In genomic region chr12:131093971-131094830, GRCh38 we compare ENCODE assay signal across 22 cellular contexts.
A peak's percentile ranks its signal among the peaks of the same experiment; 100 is the strongest.
DNase-seq lines count a peak whose midpoint lies in the region; ATAC-seq and TF ChIP-seq lines count a peak whose summit lies in the region.
"Had no signal": no experiment of that assay in that cellular context is flagged by ENCODE, and none has a peak within 500 bp of the region (broad histone marks: within the 10 kb centered on the region; RNA-seq: fewer than 3 reads in every experiment).

No MANE protein-coding gene starts in this region.

- intact Hi-C loops in colonic mucosa (cut with DNase I), result no loop called here

- no peak overlapping the region for H3K4me3 ChIP-seq in colonic mucosa
- H3K4me3 ChIP-seq: psoas muscle had no signal

- H3K4me1 Mint-ChIP-seq in activated naive CD8-positive, alpha-beta T cell treated with anti-CD3 and anti-CD28 coated beads, Interleukin-2, amount 10 ng/mL, durations not matched to agents 7 days and 5 days, result peaks cover 9% of the 10 kb centered on the region
- H3K4me1 Mint-ChIP-seq in activated naive CD8-positive, alpha-beta T cell treated with anti-CD3 and anti-CD28 coated beads, Interleukin-2, amount 50 U/mL, for 24 hours, result peaks cover 34% of the 10 kb centered on the region
- peaks cover 4% of the 10 kb centered on the region for H3K4me1 Mint-ChIP-seq in chondrocyte (ENCODE audit: low read depth)

- no peak overlapping the region for H3K4me3 Mint-ChIP-seq in activated naive CD8-positive, alpha-beta T cell treated with anti-CD3 and anti-CD28 coated beads, Interleukin-2, amount 10 ng/mL, durations not matched to agents 7 days and 5 days
- H3K4me3 Mint-ChIP-seq in activated naive CD8-positive, alpha-beta T cell treated with anti-CD3 and anti-CD28 coated beads, Interleukin-2, amount 50 U/mL, for 24 hours, result no peak overlapping the region
- H3K4me3 Mint-ChIP-seq in chondrocyte (ENCODE audit: unreplicated experiment), result no peak overlapping the region
- H3K4me3 Mint-ChIP-seq: activated naive CD8-positive, alpha-beta T cell; brain; CD4-positive, alpha-beta memory T cell; nephron had no signal

- H3K27ac Mint-ChIP-seq in activated naive CD8-positive, alpha-beta T cell treated with anti-CD3 and anti-CD28 coated beads, Interleukin-2, amount 10 ng/mL, durations not matched to agents 7 days and 5 days, result no peak overlapping the region
- H3K27ac Mint-ChIP-seq in activated naive CD8-positive, alpha-beta T cell treated with anti-CD3 and anti-CD28 coated beads, Interleukin-2, amount 50 U/mL, for 24 hours, result no peak overlapping the region
- no peak overlapping the region for H3K27ac Mint-ChIP-seq in chondrocyte (ENCODE audit: unreplicated experiment)
- H3K27ac Mint-ChIP-seq: activated naive CD8-positive, alpha-beta T cell; CD4-positive, alpha-beta memory T cell; nephron had no signal

- H3K27ac ChIP-seq in colonic mucosa, result no peak overlapping the region
- H3K27ac ChIP-seq: psoas muscle had no signal

- no peak overlapping the region for H3K9ac ChIP-seq in colonic mucosa (ENCODE audit: low read depth in 2 of 2, low read length in 2 of 2)

- TF ChIP-seq CTCF in chondrocyte (IDR thresholded peaks at IDR 0.05), result no peak
- no peak for TF ChIP-seq CTCF in colonic mucosa (IDR thresholded peaks at IDR 0.05)

- no peaks in the 10 kb centered on the region for H3K36me3 ChIP-seq in colonic mucosa

- peaks cover 4% of the 10 kb centered on the region for H3K27me3 Mint-ChIP-seq in activated naive CD8-positive, alpha-beta T cell treated with anti-CD3 and anti-CD28 coated beads, Interleukin-2, amount 10 ng/mL, durations not matched to agents 7 days and 5 days
- H3K27me3 Mint-ChIP-seq in activated naive CD8-positive, alpha-beta T cell treated with anti-CD3 and anti-CD28 coated beads, Interleukin-2, amount 50 U/mL, for 24 hours, result no peaks in the 10 kb centered on the region
- H3K27me3 Mint-ChIP-seq in chondrocyte (ENCODE audit: low read depth), result peaks cover 8% of the 10 kb centered on the region
- H3K27me3 Mint-ChIP-seq: activated naive CD8-positive, alpha-beta T cell; brain had no signal

- POLR2A ChIA-PET in activated naive CD8-positive, alpha-beta T cell treated with anti-CD3 and anti-CD28 coated beads, Interleukin-2, amount 10 ng/mL, durations not matched to agents 7 days and 5 days (lab: Charles Lee), result no interaction called here

- H3K27me3 ChIP-seq in colonic mucosa, result no peaks in the 10 kb centered on the region

- no peaks in the 10 kb centered on the region for H3K36me3 Mint-ChIP-seq in activated naive CD8-positive, alpha-beta T cell treated with anti-CD3 and anti-CD28 coated beads, Interleukin-2, amount 10 ng/mL, durations not matched to agents 7 days and 5 days
- no peaks in the 10 kb centered on the region for H3K36me3 Mint-ChIP-seq in activated naive CD8-positive, alpha-beta T cell treated with anti-CD3 and anti-CD28 coated beads, Interleukin-2, amount 50 U/mL, for 24 hours (ENCODE audit: low read depth)
- H3K36me3 Mint-ChIP-seq in chondrocyte (ENCODE audit: low read depth), result no peaks in the 10 kb centered on the region
- H3K36me3 Mint-ChIP-seq: activated naive CD8-positive, alpha-beta T cell; brain; CD4-positive, alpha-beta memory T cell had no signal

- no peak for ATAC-seq in activated naive CD8-positive, alpha-beta T cell treated with anti-CD3 and anti-CD28 coated beads, Interleukin-2, amount 10 ng/mL, durations not matched to agents 7 days and 5 days (ENCODE audit: low read depth)
- ATAC-seq in activated naive CD8-positive, alpha-beta T cell treated with anti-CD3 and anti-CD28 coated beads, Interleukin-2, amount 50 U/mL, for 24 hours, result no peak
- ATAC-seq in SK-N-SH treated with all-trans-retinoic acid at 6 μM for 48 hours, result no peak
- ATAC-seq: psoas muscle had no signal

- no peaks in the 10 kb centered on the region for H3K4me1 ChIP-seq in colonic mucosa
- H3K4me1 ChIP-seq: psoas muscle had no signal

- no peaks in the 10 kb centered on the region for H3K9me3 ChIP-seq in colonic mucosa
- H3K9me3 ChIP-seq: psoas muscle had no signal

- DNase-seq in activated naive CD8-positive, alpha-beta T cell treated with anti-CD3 and anti-CD28 coated beads, Interleukin-2, amount 10 ng/mL, durations not matched to agents 7 days and 5 days, result peak; percentile 17
- DNase-seq in activated naive CD8-positive, alpha-beta T cell treated with anti-CD3 and anti-CD28 coated beads, Interleukin-2, amount 50 U/mL, for 24 hours, result no peak
- DNase-seq in chondrocyte (ENCODE audit: low spot score) (peak; percentile 49), mesenteric fat pad (ENCODE audit: low spot score) (peak; percentile 80), ureter (ENCODE audit: low spot score) (peak; percentile 20), colonic mucosa (no peak)
- no peak for DNase-seq in stimulated activated CD4-positive, alpha-beta T cell treated with anti-CD3 and anti-CD28 coated beads, Interleukin-1b, Interleukin-23, amount 100 ng/mL, for 48 hours
- DNase-seq: activated CD4-positive, alpha-beta T cell treated with anti-CD3 and anti-CD28 coated beads, Interleukin-2, amount 50 U/mL, for 1 hour; activated T-cell treated with anti-CD3 and anti-CD28 coated beads, Interleukin-2, amount 50 U/mL, for 1 hour; cortex of kidney; foreskin fibroblast; hippocampal formation; Karpas-422; NCI-H1436 treated with DMSO at 0.1 percent for 48 hours; NCI-H774; substantia nigra had no signal

- no peaks in the 10 kb centered on the region for H3K9me3 Mint-ChIP-seq in activated naive CD8-positive, alpha-beta T cell treated with anti-CD3 and anti-CD28 coated beads, Interleukin-2, amount 10 ng/mL, durations not matched to agents 7 days and 5 days
- H3K9me3 Mint-ChIP-seq in activated naive CD8-positive, alpha-beta T cell treated with anti-CD3 and anti-CD28 coated beads, Interleukin-2, amount 50 U/mL, for 24 hours, result no peaks in the 10 kb centered on the region
- H3K9me3 Mint-ChIP-seq in chondrocyte (ENCODE audit: low read depth), result no peaks in the 10 kb centered on the region
- H3K9me3 Mint-ChIP-seq: brain; CD4-positive, alpha-beta memory T cell; nephron had no signal

TF ChIP-seq in SK-N-SH treated with all-trans-retinoic acid at 6 μM for 48 hours, 23 proteins besides CTCF, POLR2A, EP300 and RAD21:
- TF ChIP-seq GLIS3 (CRISPR knock-in tag; IDR thresholded peaks at IDR 0.05) (no peak), ZC3H10 (CRISPR knock-in tag; IDR thresholded peaks at IDR 0.05) (no peak), TCF4 (CRISPR knock-in tag; IDR thresholded peaks at IDR 0.05; ENCODE audit: borderline replicate concordance) (no peak), CREB5 (CRISPR knock-in tag; IDR thresholded peaks at IDR 0.05; ENCODE audit: low read depth) (no peak), ESRRG (CRISPR knock-in tag; IDR thresholded peaks at IDR 0.05) (no peak), ZFP3 (CRISPR knock-in tag; IDR thresholded peaks at IDR 0.05) (no peak), OSR1 (CRISPR knock-in tag; IDR thresholded peaks at IDR 0.05) (no peak), ZFP30 (CRISPR knock-in tag; IDR thresholded peaks at IDR 0.05) (no peak)

Comparison
In these comparisons a context has a peak if more than half of its experiments do, and no peak if none do; other contexts are left out.
1. DNase-seq: peak in activated naive CD8-positive, alpha-beta T cell treated with anti-CD3 and anti-CD28 coated beads, Interleukin-2, amount 10 ng/mL, durations not matched to agents 7 days and 5 days (single experiment), chondrocyte (single experiment), mesenteric fat pad (single experiment) and ureter (single experiment); none in activated naive CD8-positive, alpha-beta T cell treated with anti-CD3 and anti-CD28 coated beads, Interleukin-2, amount 50 U/mL, for 24 hours (single experiment), stimulated activated CD4-positive, alpha-beta T cell treated with anti-CD3 and anti-CD28 coated beads, Interleukin-1b, Interleukin-23, amount 100 ng/mL, for 48 hours (single experiment) and colonic mucosa (single experiment).